ENCODE assay signal across 8 cellular contexts in genomic region chr7:97116308-97116707, GRCh38. TPM values are rescaled to one million over a fixed set of nuclear protein-coding genes. Genes with fewer than 3 reads are reported as not detected.
DNase-seq lines count a peak whose midpoint lies in the region; ATAC-seq and TF ChIP-seq lines count a peak whose summit lies in the region.

No MANE protein-coding gene starts in this region.

- H3K36me3 ChIP-seq in sigmoid colon = no peaks in the 10 kb centered on the region

- TF ChIP-seq EP300 in sigmoid colon (IDR thresholded peaks at IDR 0.05) = no peak

- no peak for TF ChIP-seq CTCF in brain (conservative IDR thresholded peaks at IDR 0.05)
- no peak for TF ChIP-seq CTCF in sigmoid colon (IDR thresholded peaks at IDR 0.05)

- no peak for DNase-seq in activated CD4-positive, alpha-beta T cell treated with anti-CD3 and anti-CD28 coated beads for 36 hours
- DNase-seq in activated CD4-positive, alpha-beta T cell treated with anti-CD3 and anti-CD28 coated beads for 4 hours = no peak
- DNase-seq in NAMALWA (ENCODE audit: low spot score) = peak; percentile 99
- DNase-seq in sigmoid colon = no peak
- no peak for DNase-seq in mucosa of gallbladder (ENCODE audit: low spot score)
- no peak for DNase-seq in glomerular visceral epithelial cell (ENCODE audit: extremely low spot score)

- no peak for ATAC-seq in activated CD4-positive, alpha-beta T cell treated with anti-CD3 and anti-CD28 coated beads for 36 hours
- ATAC-seq in HG02981 (IDR thresholded peaks at IDR 0.05; ENCODE audit: unreplicated experiment) = no peak

- POLR2A ChIA-PET in activated CD4-positive, alpha-beta T cell treated with anti-CD3 and anti-CD28 coated beads for 36 hours (lab: Charles Lee) = no interaction called here

- H3K27me3 Mint-ChIP-seq in activated CD4-positive, alpha-beta T cell treated with anti-CD3 and anti-CD28 coated beads for 36 hours = no peaks in the 10 kb centered on the region
- peaks cover 17% of the 10 kb centered on the region for H3K27me3 Mint-ChIP-seq in brain

- peaks cover 33% of the 10 kb centered on the region for H3K4me1 Mint-ChIP-seq in activated CD4-positive, alpha-beta T cell treated with anti-CD3 and anti-CD28 coated beads for 36 hours
- peaks cover 56% of the 10 kb centered on the region for H3K4me1 Mint-ChIP-seq in brain

- WGBS in sigmoid colon, 2 donors = 47 to 62% methylated on average over 5 of the region's 5 CpGs

- H3K27me3 ChIP-seq in sigmoid colon = no peaks in the 10 kb centered on the region

- H3K9me3 ChIP-seq in sigmoid colon = no peaks in the 10 kb centered on the region

- H3K27ac ChIP-seq in sigmoid colon = peak overlapping the region in 3 of 4 donors; percentile 77 to 84 (median 78)

- no peak for TF ChIP-seq POLR2A in sigmoid colon (IDR thresholded peaks at IDR 0.05)

- H3K27ac Mint-ChIP-seq in activated CD4-positive, alpha-beta T cell treated with anti-CD3 and anti-CD28 coated beads for 36 hours = peak overlapping the region; percentile 95
- H3K27ac Mint-ChIP-seq in brain = peak overlapping the region in 4 of 5 experiments; percentile 92 to 99 (median 96)

- peaks cover 0 to 21% (median 8%) of the 10 kb centered on the region in 4 donors for H3K4me1 ChIP-seq in sigmoid colon

- CTCF ChIA-PET in activated CD4-positive, alpha-beta T cell treated with anti-CD3 and anti-CD28 coated beads for 36 hours (lab: Charles Lee) = interaction anchor here (0.6 to 1.0 kb wide), 3 partner anchors 11 to 898 kb away, joined by 3 to 4 read pairs (median 3); no protein-coding TSS in a partner anchor

- H3K4me3 ChIP-seq in sigmoid colon = no peak overlapping the region

- intact Hi-C loops in activated CD4-positive, alpha-beta T cell treated with anti-CD3 and anti-CD28 coated beads for 36 hours (cut with DNase I, micrococcal nuclease) = loop anchor here (2.0 to 5.0 kb wide), 4 partner anchors 61 to 990 kb away; partner anchors contain the start of genes ASNS (in 1 of the 2), LMTK2 (in 1 of the 2) and SEM1 (in 1 of the 2)
- intact Hi-C loops in sigmoid colon (cut with DNase I) = loop anchor here (5.0 kb wide), 1 partner anchor 756 kb away; the partner anchor contains the start of gene ASNS

- no peaks in the 10 kb centered on the region for H3K9me3 Mint-ChIP-seq in activated CD4-positive, alpha-beta T cell treated with anti-CD3 and anti-CD28 coated beads for 36 hours (ENCODE audit: low read depth)
- H3K9me3 Mint-ChIP-seq in brain = no peaks in the 10 kb centered on the region

- H3K4me3 Mint-ChIP-seq in activated CD4-positive, alpha-beta T cell treated with anti-CD3 and anti-CD28 coated beads for 36 hours = peak overlapping the region; percentile 82
- H3K4me3 Mint-ChIP-seq in brain = peak overlapping the region; percentile 96 to 98 (median 96)

- H3K36me3 Mint-ChIP-seq in activated CD4-positive, alpha-beta T cell treated with anti-CD3 and anti-CD28 coated beads for 36 hours (ENCODE audit: low read depth) = peaks cover 9% of the 10 kb centered on the region
- peaks cover 3% of the 10 kb centered on the region for H3K36me3 Mint-ChIP-seq in brain

RNA-seq across cellular contexts. Expression of gene SDHAF3, which starts 1.2 kb away (rescaled TPM):
- total RNA-seq in activated CD4-positive, alpha-beta T cell treated with anti-CD3 and anti-CD28 coated beads for 36 hours = 10 to 100 TPM; 30.2 to 44.3 TPM
- polyA plus RNA-seq in brain (ENCODE audit: insufficient read depth, low read depth, low replicate concordance) = 17.8 TPM
- total RNA-seq in sigmoid colon = 10 to 100 TPM in 2 of 4 donors, 1 to 10 TPM in 2; 3.3 to 13.2 (median 10.8) TPM
- polyA plus RNA-seq in sigmoid colon = 10 to 100 TPM; 13.5 to 28.4 (median 21.6) TPM
- total RNA-seq in mucosa of gallbladder = 14.7 TPM
